Comparison of ENCODE assay signal across 16 cellular contexts in the genomic region with DNA sequence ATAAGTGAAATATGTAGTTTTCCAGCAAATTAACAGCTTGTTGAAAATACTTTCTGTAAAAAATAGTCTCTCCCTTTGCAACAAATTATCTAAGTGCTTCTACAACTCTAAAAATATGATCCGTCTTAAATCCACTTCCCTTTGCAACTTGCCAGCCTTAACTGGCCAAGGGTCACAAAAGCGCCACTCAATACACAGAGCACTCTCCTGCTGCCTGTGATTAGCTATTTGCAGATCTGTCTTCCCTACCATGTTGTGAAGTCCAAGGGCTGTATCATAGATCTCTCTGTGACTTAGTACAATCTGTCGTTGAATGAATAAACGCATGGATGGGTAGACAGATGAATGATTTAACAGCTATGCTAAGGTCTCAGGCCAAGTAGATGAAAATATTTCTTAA.
DNase-seq lines count a peak whose midpoint lies in the region; ATAC-seq, FAIRE-seq and TF ChIP-seq lines count a peak whose summit lies in the region.
"Had no signal": no experiment of that assay in that cellular context is flagged by ENCODE, and none has a peak within 500 bp of the region (broad histone marks: within the 10 kb centered on the region; RNA-seq: fewer than 3 reads in every experiment).

No MANE protein-coding gene starts in this region.

- H3K27me3 Mint-ChIP-seq in T-helper 2 cell treated with Interferon-gamma antibody and Interleukin-4, amounts not matched to agents 5 μg/mL and 100 μg/mL, for 36 hours (ENCODE audit: low read depth) = peaks cover 10% of the 10 kb centered on the region
- H3K27me3 Mint-ChIP-seq in activated CD4-positive, alpha-beta T cell treated with anti-CD3 and anti-CD28 coated beads for 36 hours = peaks cover 3% of the 10 kb centered on the region

- no peak for TF ChIP-seq POLR2A in esophagus squamous epithelium (IDR thresholded peaks at IDR 0.05)

- intact Hi-C loops in esophagus squamous epithelium (cut with DNase I) = no loop called here
- intact Hi-C loops in activated CD4-positive, alpha-beta T cell treated with anti-CD3 and anti-CD28 coated beads for 36 hours (cut with DNase I, micrococcal nuclease) = no loop called here

- no peak overlapping the region for H3K9ac ChIP-seq in liver (ENCODE audit: low read depth in 1 of 2, low read length in 2 of 2)
- H3K9ac ChIP-seq in subcutaneous abdominal adipose tissue (ENCODE audit: low read length in 5 of 5) = no peak overlapping the region
- H3K9ac ChIP-seq: BLaER1 treated with 17β-estradiol and CSF1 and Interleukin-3, amounts not matched to agents 10 nM and 100 nM had no signal

- DNase-seq in RCC 7860 (ENCODE audit: low spot score) = no peak
- no peak for DNase-seq in esophagus squamous epithelium (lab: John Stamatoyannopoulos, UW)
- no peak for DNase-seq in T-helper 2 cell treated with Interferon-gamma antibody and Interleukin-4, amounts not matched to agents 5 μg/mL and 100 μg/mL, for 36 hours (ENCODE audit: low spot score)
- no peak for DNase-seq in activated CD4-positive, alpha-beta T cell treated with anti-CD3 and anti-CD28 coated beads for 36 hours
- DNase-seq in NCI-H187 (lab: John Stamatoyannopoulos, UW) = no peak
- DNase-seq: activated T-cell treated with anti-CD3 and anti-CD28 coated beads, Interleukin-2, amount 50 U/mL, for 48 hours; natural killer cell; NCI-H1694; stimulated activated CD4-positive, alpha-beta T cell treated with anti-CD3 and anti-CD28 coated beads, Interleukin-2, amount 100 ng/mL, for 24 hours; testis had no signal

- no peaks in the 10 kb centered on the region for H3K27me3 ChIP-seq in esophagus squamous epithelium
- H3K27me3 ChIP-seq in liver (ENCODE audit: control insufficient read depth in 4 of 4, insufficient read depth in 4 of 4, low read length in 3 of 4) = no peaks in the 10 kb centered on the region
- H3K27me3 ChIP-seq in subcutaneous abdominal adipose tissue (ENCODE audit: control insufficient read depth in 5 of 5, insufficient read depth in 4 of 5, low read length in 5 of 5) = no peaks in the 10 kb centered on the region
- H3K27me3 ChIP-seq: adrenal gland; BLaER1 treated with 17β-estradiol and CSF1 and Interleukin-3, amounts not matched to agents 10 nM and 100 nM; testis had no signal

- no peaks in the 10 kb centered on the region for H3K36me3 Mint-ChIP-seq in T-helper 2 cell treated with Interferon-gamma antibody and Interleukin-4, amounts not matched to agents 5 μg/mL and 100 μg/mL, for 36 hours (ENCODE audit: low read depth)
- H3K36me3 Mint-ChIP-seq in activated CD4-positive, alpha-beta T cell treated with anti-CD3 and anti-CD28 coated beads for 36 hours (ENCODE audit: low read depth) = no peaks in the 10 kb centered on the region
- H3K36me3 Mint-ChIP-seq: natural killer cell had no signal

- no peak for TF ChIP-seq CTCF in esophagus squamous epithelium (IDR thresholded peaks at IDR 0.05)
- no peak for TF ChIP-seq CTCF in liver (IDR thresholded peaks at IDR 0.05; ENCODE audit: low read depth, low read length, missing input control)

- POLR2A ChIA-PET in activated CD4-positive, alpha-beta T cell treated with anti-CD3 and anti-CD28 coated beads for 36 hours (lab: Charles Lee) = no interaction called here

- no peak for ATAC-seq in activated CD4-positive, alpha-beta T cell treated with anti-CD3 and anti-CD28 coated beads for 36 hours
- no peak for ATAC-seq in HG02798 (IDR thresholded peaks at IDR 0.05; ENCODE audit: poor library complexity, unreplicated experiment)
- ATAC-seq: natural killer cell had no signal

- H3K4me1 Mint-ChIP-seq in T-helper 2 cell treated with Interferon-gamma antibody and Interleukin-4, amounts not matched to agents 5 μg/mL and 100 μg/mL, for 36 hours (ENCODE audit: low read depth) = no peaks in the 10 kb centered on the region
- no peaks in the 10 kb centered on the region for H3K4me1 Mint-ChIP-seq in activated CD4-positive, alpha-beta T cell treated with anti-CD3 and anti-CD28 coated beads for 36 hours

- H3K4me3 ChIP-seq in esophagus squamous epithelium (no peak overlapping the region), liver (ENCODE audit: low read depth in 1 of 3, low read length in 3 of 3) (no peak overlapping the region), subcutaneous abdominal adipose tissue (ENCODE audit: low read depth in 1 of 5, low read length in 5 of 5) (peak overlapping the region in 1 of 5 donors; percentile 12)
- H3K4me3 ChIP-seq: adrenal gland; BLaER1 treated with 17β-estradiol and CSF1 and Interleukin-3, amounts not matched to agents 10 nM and 100 nM; testis had no signal

- H3K9me3 ChIP-seq in esophagus squamous epithelium = no peaks in the 10 kb centered on the region
- no peaks in the 10 kb centered on the region for H3K9me3 ChIP-seq in liver (ENCODE audit: control insufficient read depth in 4 of 4, low read length in 3 of 4)
- H3K9me3 ChIP-seq in subcutaneous abdominal adipose tissue (ENCODE audit: control insufficient read depth in 5 of 5, low read length in 5 of 5) = no peaks in the 10 kb centered on the region
- H3K9me3 ChIP-seq: adrenal gland; BLaER1 treated with 17β-estradiol and CSF1 and Interleukin-3, amounts not matched to agents 10 nM and 100 nM; testis had no signal

- H3K4me3 Mint-ChIP-seq in T-helper 2 cell treated with Interferon-gamma antibody and Interleukin-4, amounts not matched to agents 5 μg/mL and 100 μg/mL, for 36 hours = no peak overlapping the region
- H3K4me3 Mint-ChIP-seq in activated CD4-positive, alpha-beta T cell treated with anti-CD3 and anti-CD28 coated beads for 36 hours = no peak overlapping the region
- H3K4me3 Mint-ChIP-seq: natural killer cell had no signal

- H3K9me3 Mint-ChIP-seq in T-helper 2 cell treated with Interferon-gamma antibody and Interleukin-4, amounts not matched to agents 5 μg/mL and 100 μg/mL, for 36 hours = no peaks in the 10 kb centered on the region
- H3K9me3 Mint-ChIP-seq in activated CD4-positive, alpha-beta T cell treated with anti-CD3 and anti-CD28 coated beads for 36 hours (ENCODE audit: low read depth) = no peaks in the 10 kb centered on the region
- H3K9me3 Mint-ChIP-seq: natural killer cell had no signal

- CTCF ChIA-PET in activated CD4-positive, alpha-beta T cell treated with anti-CD3 and anti-CD28 coated beads for 36 hours (lab: Charles Lee) = interaction anchor here (0.9 to 1.6 kb wide), 2 partner anchors 50 to 90 kb away, joined by 3 read pairs; no protein-coding TSS in a partner anchor

- H3K27ac ChIP-seq in esophagus squamous epithelium = peak overlapping the region in 3 of 4 donors; percentile 39 to 86 (median 81)
- no peak overlapping the region for H3K27ac ChIP-seq in liver (ENCODE audit: low read depth in 1 of 2, low read length in 2 of 2)
- H3K27ac ChIP-seq in subcutaneous abdominal adipose tissue (ENCODE audit: low read depth, low read length) = peak overlapping the region; percentile 99
- H3K27ac ChIP-seq: BLaER1 treated with 17β-estradiol and CSF1 and Interleukin-3, amounts not matched to agents 10 nM and 100 nM; testis had no signal

- peaks cover 0 to 11% (median 3%) of the 10 kb centered on the region in 3 donors for H3K36me3 ChIP-seq in esophagus squamous epithelium
- H3K36me3 ChIP-seq in liver (ENCODE audit: control insufficient read depth in 4 of 4, insufficient read depth in 3 of 4, low read depth in 1 of 4, low read length in 3 of 4) = peaks cover 0 to 10% (median 3%) of the 10 kb centered on the region in 4 donors
- peaks cover 0 to 38% (median 28%) of the 10 kb centered on the region in 5 donors for H3K36me3 ChIP-seq in subcutaneous abdominal adipose tissue (ENCODE audit: control insufficient read depth in 5 of 5, insufficient read depth in 5 of 5, low read length in 5 of 5)

- peak; percentile 22 for FAIRE-seq in RCC 7860 (lab: Jason Lieb, UNC)
- FAIRE-seq: colon had no signal

- peak in 1 of 2 donors; percentile 33 for TF ChIP-seq RAD21 in liver (IDR thresholded peaks at IDR 0.05)

- no peak overlapping the region for H3K27ac Mint-ChIP-seq in T-helper 2 cell treated with Interferon-gamma antibody and Interleukin-4, amounts not matched to agents 5 μg/mL and 100 μg/mL, for 36 hours
- no peak overlapping the region for H3K27ac Mint-ChIP-seq in activated CD4-positive, alpha-beta T cell treated with anti-CD3 and anti-CD28 coated beads for 36 hours
- H3K27ac Mint-ChIP-seq: natural killer cell had no signal

- H3K4me1 ChIP-seq in esophagus squamous epithelium (peaks cover 27 to 76% (median 41%) of the 10 kb centered on the region in 3 donors), liver (ENCODE audit: control insufficient read depth in 4 of 4, insufficient read depth in 4 of 4, low read length in 3 of 4) (peaks cover 7 to 23% (median 17%) of the 10 kb centered on the region in 4 donors), subcutaneous abdominal adipose tissue (ENCODE audit: control insufficient read depth in 5 of 5, insufficient read depth in 5 of 5, low read length in 5 of 5) (peaks cover 21 to 59% (median 49%) of the 10 kb centered on the region in 5 donors)

- 57 to 91% methylated on average over 4 of the region's 4 CpGs for WGBS in esophagus squamous epithelium, 2 donors
- WGBS in liver = 28% methylated on average over 4 of the region's 4 CpGs

TF ChIP-seq in liver, 16 proteins besides CTCF, POLR2A, EP300 and RAD21 (continues in another document):
- TF ChIP-seq, protein P1, sequence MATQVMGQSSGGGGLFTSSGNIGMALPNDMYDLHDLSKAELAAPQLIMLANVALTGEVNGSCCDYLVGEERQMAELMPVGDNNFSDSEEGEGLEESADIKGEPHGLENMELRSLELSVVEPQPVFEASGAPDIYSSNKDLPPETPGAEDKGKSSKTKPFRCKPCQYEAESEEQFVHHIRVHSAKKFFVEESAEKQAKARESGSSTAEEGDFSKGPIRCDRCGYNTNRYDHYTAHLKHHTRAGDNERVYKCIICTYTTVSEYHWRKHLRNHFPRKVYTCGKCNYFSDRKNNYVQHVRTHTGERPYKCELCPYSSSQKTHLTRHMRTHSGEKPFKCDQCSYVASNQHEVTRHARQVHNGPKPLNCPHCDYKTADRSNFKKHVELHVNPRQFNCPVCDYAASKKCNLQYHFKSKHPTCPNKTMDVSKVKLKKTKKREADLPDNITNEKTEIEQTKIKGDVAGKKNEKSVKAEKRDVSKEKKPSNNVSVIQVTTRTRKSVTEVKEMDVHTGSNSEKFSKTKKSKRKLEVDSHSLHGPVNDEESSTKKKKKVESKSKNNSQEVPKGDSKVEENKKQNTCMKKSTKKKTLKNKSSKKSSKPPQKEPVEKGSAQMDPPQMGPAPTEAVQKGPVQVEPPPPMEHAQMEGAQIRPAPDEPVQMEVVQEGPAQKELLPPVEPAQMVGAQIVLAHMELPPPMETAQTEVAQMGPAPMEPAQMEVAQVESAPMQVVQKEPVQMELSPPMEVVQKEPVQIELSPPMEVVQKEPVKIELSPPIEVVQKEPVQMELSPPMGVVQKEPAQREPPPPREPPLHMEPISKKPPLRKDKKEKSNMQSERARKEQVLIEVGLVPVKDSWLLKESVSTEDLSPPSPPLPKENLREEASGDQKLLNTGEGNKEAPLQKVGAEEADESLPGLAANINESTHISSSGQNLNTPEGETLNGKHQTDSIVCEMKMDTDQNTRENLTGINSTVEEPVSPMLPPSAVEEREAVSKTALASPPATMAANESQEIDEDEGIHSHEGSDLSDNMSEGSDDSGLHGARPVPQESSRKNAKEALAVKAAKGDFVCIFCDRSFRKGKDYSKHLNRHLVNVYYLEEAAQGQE (IDR thresholded peaks at IDR 0.05) = no peak
- TF ChIP-seq HNF4A (conservative IDR thresholded peaks at IDR 0.05) = peak; percentile 53 to 72

Comparison
In these comparisons a context has a peak if more than half of its experiments do, and no peak if none do; other contexts are left out.
1. H3K27ac ChIP-seq: peak in esophagus squamous epithelium (3 of 4) and subcutaneous abdominal adipose tissue (single experiment); none in liver (0 of 2).